Comparison of ENCODE assay signal across 16 cellular contexts in genomic region chr20:62636446-62636845, GRCh38. TPM values are rescaled to one million over a fixed set of nuclear protein-coding genes. Genes with fewer than 3 reads are reported as not detected.
DNase-seq lines count a peak whose midpoint lies in the region; ATAC-seq and TF ChIP-seq lines count a peak whose summit lies in the region.
"Had no signal": no experiment of that assay in that cellular context is flagged by ENCODE, and none has a peak within 500 bp of the region (broad histone marks: within the 10 kb centered on the region; RNA-seq: fewer than 3 reads in every experiment).

No MANE protein-coding gene starts in this region.

- no peaks in the 10 kb centered on the region for H3K36me3 Mint-ChIP-seq in MCF 10A (ENCODE audit: insufficient read depth, unreplicated experiment)

- H3K4me1 ChIP-seq in hepatocyte (ENCODE audit: insufficient read depth): peaks cover 49% of the 10 kb centered on the region
- peaks cover under 1 to 25% (median 9%) of the 10 kb centered on the region in 6 donors for H3K4me1 ChIP-seq in spleen

- no peaks in the 10 kb centered on the region for H3K9me2 ChIP-seq in hepatocyte (replicated peaks; ENCODE audit: insufficient read depth)

- intact Hi-C loops in spleen (cut with DNase I; ENCODE audit: low total_unique reads): no loop called here
- intact Hi-C loops in MCF 10A (cut with micrococcal nuclease): no loop called here

- no peak overlapping the region for H3K4me3 Mint-ChIP-seq in stimulated activated naive CD8-positive, alpha-beta T cell treated with anti-CD3 and anti-CD28 coated beads, Interleukin-15, amount 100 ng/mL, for 72 hours
- no peak overlapping the region for H3K4me3 Mint-ChIP-seq in MCF 10A (ENCODE audit: unreplicated experiment)
- H3K4me3 Mint-ChIP-seq: HFFc6 had no signal

- no peak for DNase-seq in stimulated activated naive CD8-positive, alpha-beta T cell treated with anti-CD3 and anti-CD28 coated beads, Interleukin-15, amount 100 ng/mL, for 72 hours
- no peak for DNase-seq in stimulated activated naive CD8-positive, alpha-beta T cell treated with anti-CD3 and anti-CD28 coated beads, Interleukin-15, Interleukin-2, amounts not matched to agents 100 U/mL and 50 U/mL, for 24 hours
- peak; percentile 53 for DNase-seq in UCSD-AML1 (lab: John Stamatoyannopoulos, UW; ENCODE audit: unreplicated experiment)
- peak; percentile 60 for DNase-seq in hepatocyte (ENCODE audit: low spot score)
- no peak for DNase-seq in spleen
- no peak for DNase-seq in HPDE6-E6E7 (ENCODE audit: extremely low spot score)
- DNase-seq in substantia nigra (lab: John Stamatoyannopoulos, UW): no peak
- DNase-seq in MCF 10A (ENCODE audit: unreplicated experiment): no peak
- DNase-seq: amniotic stem cell, DMS53, HFFc6, NCI-H187 treated with DMSO at 0.1 percent for 48 hours, nucleus accumbens, small intestine had no signal

- H3K36me3 ChIP-seq in hepatocyte (replicated peaks; ENCODE audit: insufficient read depth, low read depth): no peaks in the 10 kb centered on the region
- no peaks in the 10 kb centered on the region for H3K36me3 ChIP-seq in spleen
- H3K36me3 ChIP-seq: SJCRH30 had no signal

- POLR2A ChIA-PET in MCF 10A (lab: Yijun Ruan, JAX): no interaction called here

- H3K27ac ChIP-seq in hepatocyte (peak overlapping the region; percentile 85), spleen (no peak overlapping the region), substantia nigra (ENCODE audit: low read depth, low read length, poor library complexity, severe bottlenecking) (no peak overlapping the region)
- H3K27ac ChIP-seq: HL-60, SJCRH30 had no signal

- TF ChIP-seq CTCF in hepatocyte (IDR thresholded peaks at IDR 0.05; ENCODE audit: poor library complexity): no peak
- TF ChIP-seq CTCF in spleen (IDR thresholded peaks at IDR 0.05 in 8 of 11, conservative IDR thresholded peaks at IDR 0.05 in 3 of 11): no peak
- no peak for TF ChIP-seq CTCF in MCF 10A (IDR thresholded peaks at IDR 0.05; ENCODE audit: unreplicated experiment)

- peak; percentile 47 for ATAC-seq in stimulated activated naive CD8-positive, alpha-beta T cell treated with anti-CD3 and anti-CD28 coated beads, Interleukin-15, amount 100 ng/mL, for 72 hours
- no peak for ATAC-seq in stimulated activated naive CD8-positive, alpha-beta T cell treated with anti-CD3 and anti-CD28 coated beads, Interleukin-15, Interleukin-2, amounts not matched to agents 100 U/mL and 50 U/mL, for 24 hours

- no peak overlapping the region for H3K4me2 ChIP-seq in hepatocyte

- H2AFZ ChIP-seq in hepatocyte: no peak overlapping the region

- H3K4me3 ChIP-seq in hepatocyte (no peak overlapping the region), spleen (no peak overlapping the region)
- H3K4me3 ChIP-seq: SJCRH30 had no signal

- no peaks in the 10 kb centered on the region for H3K9me3 Mint-ChIP-seq in stimulated activated naive CD8-positive, alpha-beta T cell treated with anti-CD3 and anti-CD28 coated beads, Interleukin-15, amount 100 ng/mL, for 72 hours
- no peaks in the 10 kb centered on the region for H3K9me3 Mint-ChIP-seq in MCF 10A (ENCODE audit: unreplicated experiment)
- H3K9me3 Mint-ChIP-seq: HFFc6 had no signal

- BruUV-seq in MCF 10A (replicated peaks; lab: Mats Ljungman, UMichigan): no TSS peak

- peaks cover 78% of the 10 kb centered on the region for H3K27me3 Mint-ChIP-seq in stimulated activated naive CD8-positive, alpha-beta T cell treated with anti-CD3 and anti-CD28 coated beads, Interleukin-15, amount 100 ng/mL, for 72 hours
- H3K27me3 Mint-ChIP-seq in MCF 10A (ENCODE audit: insufficient read depth, unreplicated experiment): peaks cover 19% of the 10 kb centered on the region

- no peak for TF ChIP-seq POLR2A in spleen (IDR thresholded peaks at IDR 0.05)

- H3K4me1 Mint-ChIP-seq in stimulated activated naive CD8-positive, alpha-beta T cell treated with anti-CD3 and anti-CD28 coated beads, Interleukin-15, amount 100 ng/mL, for 72 hours: peaks cover 25% of the 10 kb centered on the region
- H3K4me1 Mint-ChIP-seq in MCF 10A (ENCODE audit: insufficient read depth, unreplicated experiment): no peaks in the 10 kb centered on the region

- H4K20me1 ChIP-seq in hepatocyte (ENCODE audit: insufficient read depth, poor library complexity, severe bottlenecking): no peaks in the 10 kb centered on the region

- CTCF ChIA-PET in MCF 10A (lab: Yijun Ruan, JAX): interaction anchor here (0.8 to 1.0 kb wide), 2 partner anchors 12 to 19 kb away, joined by 3 to 4 read pairs; no protein-coding TSS in a partner anchor

- H3K9me3 ChIP-seq in hepatocyte (ENCODE audit: low read depth): no peaks in the 10 kb centered on the region
- H3K9me3 ChIP-seq in spleen: no peaks in the 10 kb centered on the region
- H3K9me3 ChIP-seq: SJCRH30 had no signal

- 48% methylated on average over 16 of the region's 16 CpGs for WGBS in hepatocyte (ENCODE audit: low lambda C conversion rate, missing lambda C conversion rate)
- WGBS in spleen, 5 donors: 14 to 44% (median 17%) methylated on average over 10 to 16 of the region's 16 CpGs

- H3K27ac Mint-ChIP-seq in stimulated activated naive CD8-positive, alpha-beta T cell treated with anti-CD3 and anti-CD28 coated beads, Interleukin-15, amount 100 ng/mL, for 72 hours: no peak overlapping the region
- no peak overlapping the region for H3K27ac Mint-ChIP-seq in MCF 10A (ENCODE audit: low read depth, unreplicated experiment)
- H3K27ac Mint-ChIP-seq: HFFc6 had no signal

- H3K79me2 ChIP-seq in hepatocyte: no peaks in the 10 kb centered on the region

- H3K27me3 ChIP-seq in hepatocyte: peaks cover 12% of the 10 kb centered on the region
- H3K27me3 ChIP-seq in spleen (replicated peaks in 1 of 7): peaks cover 0 to 57% (median 0%) of the 10 kb centered on the region in 7 donors

RNA-seq across cellular contexts. Expression of gene SLCO4A1, which starts 5.9 kb away (rescaled TPM):
- 25.8 and 26.7 TPM in 2 replicates for total RNA-seq in hepatocyte
- polyA plus RNA-seq in hepatocyte: 87.3 and 99.0 TPM in 2 replicates
- 10 to 100 TPM in 2 of 7 donors, 1 to 10 TPM in 5; 2.9 to 16.3 (median 7.1) TPM for total RNA-seq in spleen
- polyA plus RNA-seq in spleen: 1 to 10 TPM; 4.7 to 7.7 (median 5.9) TPM
- 23.8 and 27.0 TPM in 2 replicates for total RNA-seq in MCF 10A (2022)

Comparison
In these comparisons a context has a peak if more than half of its experiments do, and no peak if none do; other contexts are left out.
1. DNase-seq: peak in UCSD-AML1 (single experiment) and hepatocyte (single experiment); none in stimulated activated naive CD8-positive, alpha-beta T cell treated with anti-CD3 and anti-CD28 coated beads, Interleukin-15, amount 100 ng/mL, for 72 hours (0 of 2), stimulated activated naive CD8-positive, alpha-beta T cell treated with anti-CD3 and anti-CD28 coated beads, Interleukin-15, Interleukin-2, amounts not matched to agents 100 U/mL and 50 U/mL, for 24 hours (single experiment), spleen (single experiment), HPDE6-E6E7 (single experiment), substantia nigra (0 of 49) and MCF 10A (single experiment).